Comparison of ENCODE assay signal across 18 cellular contexts in genomic region chr15:63554337-63554927, GRCh38. TPM values are rescaled to one million over a fixed set of nuclear protein-coding genes. Genes with fewer than 3 reads are reported as not detected.
DNase-seq lines count a peak whose midpoint lies in the region; ATAC-seq and TF ChIP-seq lines count a peak whose summit lies in the region.
"Had no signal": no experiment of that assay in that cellular context is flagged by ENCODE, and none has a peak within 500 bp of the region (broad histone marks: within the 10 kb centered on the region; RNA-seq: fewer than 3 reads in every experiment).

No MANE protein-coding gene starts in this region.

- H3K27ac ChIP-seq in SJSA1 (0 out of 2 replicates have a peak overlapping the region, but pooled peaks have one; percentile 75), fibroblast of lung (ENCODE audit: insufficient read depth, low read length) (no peak overlapping the region)
- H3K27ac ChIP-seq: SJCRH30 had no signal

- H3K79me2 ChIP-seq in fibroblast of lung (ENCODE audit: control insufficient read depth, insufficient read depth, low read length), result no peaks in the 10 kb centered on the region

- H3K27me3 ChIP-seq in SJSA1 (replicated peaks) (no peaks in the 10 kb centered on the region), fibroblast of lung (ENCODE audit: control insufficient read depth, insufficient read depth, low read length) (no peaks in the 10 kb centered on the region)
- H3K27me3 ChIP-seq: SJCRH30 had no signal

- H3K4me1 ChIP-seq in SJSA1 (replicated peaks) (peaks cover 21% of the 10 kb centered on the region), fibroblast of lung (ENCODE audit: control insufficient read depth, extremely low read depth, insufficient read depth, low read length) (peaks cover 14% of the 10 kb centered on the region)

- H3K9me3 ChIP-seq in SJSA1 (replicated peaks) (no peaks in the 10 kb centered on the region), fibroblast of lung (ENCODE audit: control insufficient read depth, insufficient read depth, low read depth, low read length) (no peaks in the 10 kb centered on the region)
- H3K9me3 ChIP-seq: HAP-1, SJCRH30 had no signal

- no peak for TF ChIP-seq POLR2A in lower leg skin (IDR thresholded peaks at IDR 0.05)

- no peaks in the 10 kb centered on the region for H4K20me1 ChIP-seq in fibroblast of lung (ENCODE audit: control insufficient read depth, extremely low read depth, insufficient read depth, low read length)

- no peak overlapping the region for H3K9ac ChIP-seq in fibroblast of lung (ENCODE audit: insufficient read depth, low read length)

- WGBS in lower leg skin, 2 donors, result 90% methylated on average over 2 of the region's 2 CpGs

- H3K36me3 Mint-ChIP-seq in osteocyte (ENCODE audit: unreplicated experiment), result peaks cover 34% of the 10 kb centered on the region

- H3K9me3 Mint-ChIP-seq in osteocyte (ENCODE audit: unreplicated experiment), result no peaks in the 10 kb centered on the region
- H3K9me3 Mint-ChIP-seq: CD14-positive monocyte, endodermal cell had no signal

- H3K4me2 ChIP-seq in fibroblast of lung (ENCODE audit: extremely low read depth, insufficient read depth, low read length), result peak overlapping the region; percentile 1

- H2AFZ ChIP-seq in fibroblast of lung (ENCODE audit: low read length), result no peak overlapping the region

- no peak overlapping the region for H3K4me3 Mint-ChIP-seq in osteocyte (ENCODE audit: unreplicated experiment)
- H3K4me3 Mint-ChIP-seq: CD14-positive monocyte, endodermal cell had no signal

- H3K27ac Mint-ChIP-seq in osteocyte (ENCODE audit: unreplicated experiment), result peak overlapping the region; percentile 91

- peaks cover 50% of the 10 kb centered on the region for H3K4me1 Mint-ChIP-seq in osteocyte (ENCODE audit: unreplicated experiment)

- H3K36me3 ChIP-seq in SJSA1, result peaks cover 10% of the 10 kb centered on the region
- H3K36me3 ChIP-seq in fibroblast of lung (ENCODE audit: control insufficient read depth, insufficient read depth, low read length), result peaks cover 6% of the 10 kb centered on the region

- H3K4me3 ChIP-seq in SJSA1, result no peak overlapping the region
- no peak overlapping the region for H3K4me3 ChIP-seq in fibroblast of lung (replicated peaks in 1 of 4; ENCODE audit: control extremely low read depth in 1 of 4, insufficient read depth in 1 of 4, low read depth in 3 of 4, low read length in 4 of 4)
- no peak overlapping the region for H3K4me3 ChIP-seq in lower leg skin (ENCODE audit: low read depth, poor library complexity, severe bottlenecking)
- H3K4me3 ChIP-seq: HAP-1, SJCRH30 had no signal

- TF ChIP-seq CTCF in fibroblast of lung (conservative IDR thresholded peaks at IDR 0.05 in 1 of 2, IDR thresholded peaks at IDR 0.05 in 1 of 2; ENCODE audit: low read depth in 1 of 2, low read length in 2 of 2) (no peak), osteocyte (IDR thresholded peaks at IDR 0.05) (no peak), lower leg skin (IDR thresholded peaks at IDR 0.05) (no peak)

- peak; percentile 33 to 34 for ATAC-seq in activated CD4-positive, CD25-positive, alpha-beta regulatory T cell treated with anti-CD3 and anti-CD28 coated beads, Interleukin-2, amount 50 U/mL, for 24 hours
- ATAC-seq in HG02852 (IDR thresholded peaks at IDR 0.05; ENCODE audit: unreplicated experiment), result no peak
- no peak for ATAC-seq in HG03457 (IDR thresholded peaks at IDR 0.05; ENCODE audit: unreplicated experiment)

- H3K27me3 Mint-ChIP-seq in osteocyte (ENCODE audit: unreplicated experiment), result no peaks in the 10 kb centered on the region

- intact Hi-C loops in lower leg skin (cut with DNase I; ENCODE audit: low total_unique reads), result no loop called here

- no peak for DNase-seq in activated CD4-positive, CD25-positive, alpha-beta regulatory T cell treated with anti-CD3 and anti-CD28 coated beads, Interleukin-2, amount 50 U/mL, for 72 hours
- DNase-seq in SJSA1 (ENCODE audit: low read depth in 1 of 2, low spot score in 2 of 2) (no peak), fibroblast of lung (ENCODE audit: low read depth in 2 of 2) (peak; percentile 21 to 39), osteocyte (ENCODE audit: extremely low spot score, unreplicated experiment) (no peak), lower leg skin (ENCODE audit: low spot score in 2 of 2) (no peak)
- DNase-seq: 8988T; EL; endodermal cell; NCI-H2227 treated with DMSO at 0.1 percent for 48 hours; posterior cingulate gyrus; SJCRH30; stimulated activated CD4-positive, alpha-beta T cell treated with anti-CD3 and anti-CD28 coated beads, Interleukin-12 subunit alpha, Interleukin-12 subunit beta, amount 100 ng/mL, for 4 hours; substantia nigra had no signal

RNA-seq across cellular contexts. Expression of gene FBXL22, which starts 42.8 kb away (rescaled TPM):
- total RNA-seq in SJSA1 (2014; rRNA removed; shearing (Covaris generic)), result 0.18 and 2.1 TPM in 2 replicates
- total RNA-seq in fibroblast of lung (0.26 and 0.50 TPM in 2 replicates), osteocyte (0.48 and 0.52 TPM in 2 replicates), lower leg skin (1 to 10 TPM in 2 of 4 donors, under 1 TPM in 1, not detected in 1; 0.25 to 4.2 (median 1.2) TPM)
- polyA plus RNA-seq in fibroblast of lung, result 0.20 and 0.87 TPM in 2 replicates
- 0.35 and 1.7 TPM in 2 replicates for polyA plus RNA-seq in fibroblast of lung (2012)
- polyA minus RNA-seq in fibroblast of lung (ENCODE audit: low replicate concordance), result not detected in 2 replicates
- polyA plus RNA-seq: CD14-positive monocyte had no signal

RNA-seq across cellular contexts. Expression of gene USP3, which starts 50.0 kb away (rescaled TPM):
- 28.0 and 28.5 TPM in 2 replicates for total RNA-seq in SJSA1 (2014; rRNA removed; shearing (Covaris generic))
- total RNA-seq in fibroblast of lung (48.5 and 55.5 TPM in 2 replicates), osteocyte (41.2 and 45.9 TPM in 2 replicates), lower leg skin (10 to 100 TPM; 43.9 to 66.5 (median 55.0) TPM)
- polyA plus RNA-seq in fibroblast of lung, result 19.9 and 21.3 TPM in 2 replicates
- polyA plus RNA-seq in fibroblast of lung (2012), result 18.4 and 21.1 TPM in 2 replicates
- polyA minus RNA-seq in fibroblast of lung (ENCODE audit: low replicate concordance), result 18.3 and 53.6 TPM in 2 replicates

Comparison
In these comparisons a context has a peak if more than half of its experiments do, and no peak if none do; other contexts are left out.
1. ATAC-seq: peak in activated CD4-positive, CD25-positive, alpha-beta regulatory T cell treated with anti-CD3 and anti-CD28 coated beads, Interleukin-2, amount 50 U/mL, for 24 hours (2 of 2); none in HG02852 (single experiment) and HG03457 (single experiment).
2. DNase-seq: peak in fibroblast of lung (2 of 2); none in activated CD4-positive, CD25-positive, alpha-beta regulatory T cell treated with anti-CD3 and anti-CD28 coated beads, Interleukin-2, amount 50 U/mL, for 72 hours (single experiment), SJSA1 (0 of 2), osteocyte (single experiment) and lower leg skin (0 of 2).